Comparison of ENCODE assay signal across 9 cellular contexts in genomic region chrX:152926279-152926678, GRCh38. TPM values are rescaled to one million over a fixed set of nuclear protein-coding genes. Genes with fewer than 3 reads are reported as not detected.
A peak's percentile ranks its signal among the peaks of the same experiment; 100 is the strongest.
DNase-seq lines count a peak whose midpoint lies in the region; ATAC-seq and TF ChIP-seq lines count a peak whose summit lies in the region.
"Had no signal": no experiment of that assay in that cellular context is flagged by ENCODE, and none has a peak within 500 bp of the region (broad histone marks: within the 10 kb centered on the region; RNA-seq: fewer than 3 reads in every experiment).

No MANE protein-coding gene starts in this region.

- no peak overlapping the region for H3K27ac ChIP-seq in Karpas-422 (ENCODE audit: low read length)
- peak overlapping the region; percentile 42 for H3K27ac ChIP-seq in RWPE1
- H3K27ac ChIP-seq in hepatocyte: no peak overlapping the region

- H3K4me1 Mint-ChIP-seq in mesothelial cell of epicardium: no peaks in the 10 kb centered on the region

- H3K4me1 ChIP-seq in Karpas-422 (ENCODE audit: low read length) (no peaks in the 10 kb centered on the region), hepatocyte (ENCODE audit: insufficient read depth) (no peaks in the 10 kb centered on the region)

- 42% methylated on average over 8 of the region's 8 CpGs for WGBS in hepatocyte (ENCODE audit: low lambda C conversion rate, missing lambda C conversion rate)

- H2AFZ ChIP-seq in Karpas-422 (ENCODE audit: low read length) (no peak overlapping the region), hepatocyte (no peak overlapping the region)

- DNase-seq in DMS79 treated with DMSO at 0.1 percent for 48 hours (lab: John Stamatoyannopoulos, UW): peak; percentile 41
- DNase-seq in Karpas-422: peak; percentile 85
- DNase-seq in RWPE1 (ENCODE audit: low spot score): peak; percentile 69
- DNase-seq in activated naive CD4-positive, alpha-beta T cell treated with anti-CD3 and anti-CD28 coated beads, Interleukin-2, amount 50 U/mL, for 16 hours: peak; percentile 58
- DNase-seq in hepatocyte (ENCODE audit: low spot score): peak; percentile 71
- peak; percentile 37 to 52 for DNase-seq in stimulated activated CD4-positive, alpha-beta T cell treated with anti-CD3 and anti-CD28 coated beads, Interleukin-15, amount 100 ng/mL, for 48 hours (ENCODE audit: low read depth in 2 of 2)
- no peak for DNase-seq in mesothelial cell of epicardium (ENCODE audit: low spot score in 2 of 2, unreplicated experiment in 2 of 2)

- ATAC-seq in GM21515 (IDR thresholded peaks at IDR 0.05; ENCODE audit: unreplicated experiment): peak; percentile 62

- H3K36me3 ChIP-seq in Karpas-422 (ENCODE audit: insufficient read depth, low read length) (no peaks in the 10 kb centered on the region), hepatocyte (replicated peaks; ENCODE audit: insufficient read depth, low read depth) (no peaks in the 10 kb centered on the region)

- CTCF ChIA-PET in RWPE1 (lab: Yijun Ruan, JAX): interaction anchor here (0.7 to 1.0 kb wide), 2 partner anchors 20 to 21 kb away, joined by 3 read pairs; no protein-coding TSS in a partner anchor

- H3K9me3 Mint-ChIP-seq in mesothelial cell of epicardium: peaks cover 5% of the 10 kb centered on the region
- H3K9me3 Mint-ChIP-seq: dendritic cell treated with granulocyte-macrophage colony-stimulating factor and Interleukin-4, amounts not matched to agents 40 ng/mL and 50 ng/mL, for 4 days had no signal

- no peak overlapping the region for H3K4me3 Mint-ChIP-seq in mesothelial cell of epicardium
- H3K4me3 Mint-ChIP-seq: dendritic cell treated with granulocyte-macrophage colony-stimulating factor and Interleukin-4, amounts not matched to agents 40 ng/mL and 50 ng/mL, for 4 days had no signal

- no peak overlapping the region for H3K27ac Mint-ChIP-seq in mesothelial cell of epicardium
- H3K27ac Mint-ChIP-seq: dendritic cell treated with granulocyte-macrophage colony-stimulating factor and Interleukin-4, amounts not matched to agents 40 ng/mL and 50 ng/mL, for 4 days had no signal

- H3K79me2 ChIP-seq in Karpas-422 (ENCODE audit: low read length) (no peaks in the 10 kb centered on the region), hepatocyte (no peaks in the 10 kb centered on the region)

- POLR2A ChIA-PET in RWPE1 (lab: Yijun Ruan, JAX; ENCODE audit: low non-redundant PET): no interaction called here

- no peaks in the 10 kb centered on the region for H3K27me3 Mint-ChIP-seq in mesothelial cell of epicardium (ENCODE audit: low read depth)
- H3K27me3 Mint-ChIP-seq: dendritic cell treated with granulocyte-macrophage colony-stimulating factor and Interleukin-4, amounts not matched to agents 40 ng/mL and 50 ng/mL, for 4 days had no signal

- H3K27me3 ChIP-seq in Karpas-422 (ENCODE audit: low read length) (no peaks in the 10 kb centered on the region), hepatocyte (no peaks in the 10 kb centered on the region)

- H3K36me3 Mint-ChIP-seq in mesothelial cell of epicardium: peaks cover 5% of the 10 kb centered on the region

- no peaks in the 10 kb centered on the region for H3K9me3 ChIP-seq in Karpas-422 (ENCODE audit: low read length)
- H3K9me3 ChIP-seq in hepatocyte (ENCODE audit: low read depth): no peaks in the 10 kb centered on the region

- H3K9ac ChIP-seq in Karpas-422 (ENCODE audit: low read length): no peak overlapping the region

- H3K4me3 ChIP-seq in Karpas-422 (ENCODE audit: low read length) (no peak overlapping the region), hepatocyte (no peak overlapping the region)

- TF ChIP-seq CTCF in RWPE1 (conservative IDR thresholded peaks at IDR 0.05; ENCODE audit: low read depth) (peak; percentile 60), hepatocyte (IDR thresholded peaks at IDR 0.05; ENCODE audit: poor library complexity) (peak; percentile 42), mesothelial cell of epicardium (IDR thresholded peaks at IDR 0.05; ENCODE audit: unreplicated experiment) (no peak)

- no peak overlapping the region for H3K4me2 ChIP-seq in Karpas-422 (ENCODE audit: low read depth, low read length, poor library complexity, severe bottlenecking)
- H3K4me2 ChIP-seq in hepatocyte: no peak overlapping the region

- H3K9me2 ChIP-seq in Karpas-422 (replicated peaks; ENCODE audit: insufficient read depth, low read length): no peaks in the 10 kb centered on the region
- H3K9me2 ChIP-seq in hepatocyte (replicated peaks; ENCODE audit: insufficient read depth): no peaks in the 10 kb centered on the region

- H4K20me1 ChIP-seq in Karpas-422 (ENCODE audit: insufficient read depth, low read depth, low read length): no peaks in the 10 kb centered on the region
- no peaks in the 10 kb centered on the region for H4K20me1 ChIP-seq in hepatocyte (ENCODE audit: insufficient read depth, poor library complexity, severe bottlenecking)

RNA-seq across cellular contexts. Expression of gene ZNF185, which starts 28.4 kb away (rescaled TPM):
- total RNA-seq in Karpas-422 (2014; rRNA removed; shearing (Covaris generic); ENCODE audit: low replicate concordance): 0.43 and 0.67 TPM in 2 replicates
- total RNA-seq in hepatocyte: 10.6 and 10.8 TPM in 2 replicates
- polyA plus RNA-seq in hepatocyte: 18.1 and 18.3 TPM in 2 replicates
- 31.8 to 35.3 TPM (median 32.8 TPM) in 3 replicates for total RNA-seq in mesothelial cell of epicardium

Comparison
In these comparisons a context has a peak if more than half of its experiments do, and no peak if none do; other contexts are left out.
1. DNase-seq: peak in DMS79 treated with DMSO at 0.1 percent for 48 hours (single experiment), Karpas-422 (single experiment), RWPE1 (single experiment), activated naive CD4-positive, alpha-beta T cell treated with anti-CD3 and anti-CD28 coated beads, Interleukin-2, amount 50 U/mL, for 16 hours (single experiment), hepatocyte (single experiment) and stimulated activated CD4-positive, alpha-beta T cell treated with anti-CD3 and anti-CD28 coated beads, Interleukin-15, amount 100 ng/mL, for 48 hours (2 of 2); none in mesothelial cell of epicardium (0 of 2).